In the genomic region with DNA sequence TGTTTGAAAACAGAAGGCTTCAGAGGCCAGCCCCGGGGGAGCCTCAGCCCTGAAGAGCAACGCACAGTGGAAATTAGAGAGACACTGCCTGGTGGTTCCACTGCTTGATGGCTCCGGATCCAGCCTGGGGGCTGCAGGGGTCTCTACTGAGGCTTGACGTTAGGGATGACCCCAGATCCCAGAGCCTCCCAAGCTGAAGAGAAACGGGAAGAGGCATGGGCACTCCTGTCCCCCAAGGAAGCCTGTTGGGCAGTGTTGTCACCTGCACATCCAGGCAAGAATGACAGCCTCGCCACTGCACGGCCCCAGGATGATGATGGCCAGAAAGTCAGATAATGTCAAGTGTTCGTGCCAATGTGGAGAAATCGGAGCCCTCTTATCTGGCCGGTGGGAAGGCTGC, we compare ENCODE assay signal across 21 cellular contexts. TPM values are rescaled to one million over a fixed set of nuclear protein-coding genes. Genes with fewer than 3 reads are reported as not detected.
DNase-seq lines count a peak whose midpoint lies in the region; ATAC-seq and TF ChIP-seq lines count a peak whose summit lies in the region.
"Had no signal": no experiment of that assay in that cellular context is flagged by ENCODE, and none has a peak within 500 bp of the region (broad histone marks: within the 10 kb centered on the region; RNA-seq: fewer than 3 reads in every experiment).

No MANE protein-coding gene starts in this region.

- H3K9me3 ChIP-seq in lower lobe of right lung (no peaks in the 10 kb centered on the region), stomach (no peaks in the 10 kb centered on the region), MM.1S (replicated peaks; ENCODE audit: insufficient read depth, low read length) (no peaks in the 10 kb centered on the region), trophoblast cell (ENCODE audit: insufficient read depth, low read depth, low read length) (peaks cover 5% of the 10 kb centered on the region), esophagus squamous epithelium (no peaks in the 10 kb centered on the region)
- H3K9me3 ChIP-seq: BE2C had no signal

- no peaks in the 10 kb centered on the region for H3K9me3 Mint-ChIP-seq in activated CD8-positive, alpha-beta memory T cell treated with anti-CD3 and anti-CD28 coated beads, Interleukin-2, amount 10 ng/mL, durations not matched to agents 7 days and 5 days (ENCODE audit: low read depth)
- H3K9me3 Mint-ChIP-seq in activated B cell treated with CpG ODN at 0.5 μM for 24 hours = no peaks in the 10 kb centered on the region
- H3K9me3 Mint-ChIP-seq: CD4-positive, alpha-beta T cell had no signal

- H3K27me3 Mint-ChIP-seq in activated CD8-positive, alpha-beta memory T cell treated with anti-CD3 and anti-CD28 coated beads, Interleukin-2, amount 10 ng/mL, durations not matched to agents 7 days and 5 days = no peaks in the 10 kb centered on the region
- no peaks in the 10 kb centered on the region for H3K27me3 Mint-ChIP-seq in activated B cell treated with CpG ODN at 0.5 μM for 24 hours

- no peak overlapping the region for H3K18ac ChIP-seq in trophoblast cell (ENCODE audit: low read length)

- POLR2A ChIA-PET in activated B cell treated with CpG ODN at 0.5 μM for 24 hours (lab: Charles Lee) = no interaction called here

- H3K4ac ChIP-seq in trophoblast cell (ENCODE audit: low read depth, low read length) = no peak overlapping the region

- H3K4me3 Mint-ChIP-seq in activated CD8-positive, alpha-beta memory T cell treated with anti-CD3 and anti-CD28 coated beads, Interleukin-2, amount 10 ng/mL, durations not matched to agents 7 days and 5 days = no peak overlapping the region
- H3K4me3 Mint-ChIP-seq in activated B cell treated with CpG ODN at 0.5 μM for 24 hours = no peak overlapping the region
- H3K4me3 Mint-ChIP-seq: CD4-positive, alpha-beta T cell; HFFc6 had no signal

- no peak overlapping the region for H4K12ac ChIP-seq in trophoblast cell (ENCODE audit: low read depth, low read length)

- no peak overlapping the region for H2BK12ac ChIP-seq in trophoblast cell (ENCODE audit: low read length)

- H4K91ac ChIP-seq in trophoblast cell (ENCODE audit: low read depth, low read length) = no peak overlapping the region

- H3F3A ChIP-seq in MM.1S (ENCODE audit: insufficient read depth, low read length) = no peaks in the 10 kb centered on the region

- H2AFZ ChIP-seq in MM.1S (ENCODE audit: low read length) (no peak overlapping the region), trophoblast cell (ENCODE audit: insufficient read depth, low read length, poor library complexity) (no peak overlapping the region)

- H3K27me3 ChIP-seq in lower lobe of right lung (ENCODE audit: low read depth) (peaks cover 9% of the 10 kb centered on the region), stomach (peaks cover 0 to 50% (median 0%) of the 10 kb centered on the region in 3 donors), MM.1S (replicated peaks; ENCODE audit: insufficient read depth, low read length) (peaks cover 89% of the 10 kb centered on the region), trophoblast cell (ENCODE audit: insufficient read depth, low read length) (no peaks in the 10 kb centered on the region), esophagus squamous epithelium (peaks cover 0 to 40% (median 0%) of the 10 kb centered on the region in 4 donors)
- H3K27me3 ChIP-seq: BE2C had no signal

- H3K4me2 ChIP-seq in MM.1S (ENCODE audit: low read depth, low read length) (no peak overlapping the region), trophoblast cell (ENCODE audit: low read length) (no peak overlapping the region)
- H3K4me2 ChIP-seq: KMS-11 had no signal

- no peaks in the 10 kb centered on the region for H3K36me3 ChIP-seq in lower lobe of right lung
- H3K36me3 ChIP-seq in stomach = no peaks in the 10 kb centered on the region
- no peaks in the 10 kb centered on the region for H3K36me3 ChIP-seq in MM.1S (replicated peaks; ENCODE audit: insufficient read depth, low read length)
- H3K36me3 ChIP-seq in trophoblast cell (ENCODE audit: control insufficient read depth in 1 of 2, insufficient read depth in 2 of 2, low read length in 2 of 2) = no peaks in the 10 kb centered on the region
- no peaks in the 10 kb centered on the region for H3K36me3 ChIP-seq in esophagus squamous epithelium
- H3K36me3 ChIP-seq: BE2C had no signal

- TF ChIP-seq POLR2A in stomach (IDR thresholded peaks at IDR 0.05) = no peak
- TF ChIP-seq POLR2A in esophagus squamous epithelium (IDR thresholded peaks at IDR 0.05) = no peak

- H4K8ac ChIP-seq in trophoblast cell (ENCODE audit: low read depth, low read length) = no peak overlapping the region

- H3K4me1 ChIP-seq in lower lobe of right lung (no peaks in the 10 kb centered on the region), stomach (no peaks in the 10 kb centered on the region), MM.1S (ENCODE audit: low read length) (no peaks in the 10 kb centered on the region), trophoblast cell (ENCODE audit: control insufficient read depth in 1 of 2, insufficient read depth in 2 of 2, low read length in 2 of 2) (no peaks in the 10 kb centered on the region), esophagus squamous epithelium (no peaks in the 10 kb centered on the region)
- H3K4me1 ChIP-seq: BE2C had no signal

- no peaks in the 10 kb centered on the region for H3K79me2 ChIP-seq in MM.1S (ENCODE audit: low read length)
- H3K79me2 ChIP-seq in trophoblast cell (ENCODE audit: control insufficient read depth, insufficient read depth, low read length, poor library complexity) = no peaks in the 10 kb centered on the region

- ATAC-seq in activated CD8-positive, alpha-beta memory T cell treated with anti-CD3 and anti-CD28 coated beads, Interleukin-2, amount 10 ng/mL, durations not matched to agents 7 days and 5 days = no peak
- no peak for ATAC-seq in activated B cell treated with CpG ODN at 0.5 μM for 24 hours (ENCODE audit: low read depth)
- ATAC-seq in lower lobe of right lung = no peak

- no peak overlapping the region for H3K14ac ChIP-seq in trophoblast cell (ENCODE audit: low read length)

- peak; percentile 35 for DNase-seq in activated CD8-positive, alpha-beta memory T cell treated with anti-CD3 and anti-CD28 coated beads for 24 hours
- DNase-seq in activated CD8-positive, alpha-beta memory T cell treated with anti-CD3 and anti-CD28 coated beads, Interleukin-2, amount 10 ng/mL, durations not matched to agents 7 days and 5 days = no peak
- DNase-seq in activated B cell treated with CpG ODN at 0.5 μM for 24 hours = peak; percentile 4
- peak; percentile 14 for DNase-seq in lower lobe of right lung
- DNase-seq in stomach = peak; percentile 18
- DNase-seq in MM.1S = no peak
- DNase-seq in trophoblast cell = no peak
- DNase-seq in esophagus squamous epithelium (lab: John Stamatoyannopoulos, UW) = no peak
- DNase-seq: 8988T, BE2C, DMS53, HFFc6, NCI-H1048, NCI-H1436 treated with DMSO at 0.1 percent for 48 hours, NCI-H2081 treated with DMSO at 0.1 percent for 48 hours, NCI-H2227 treated with DMSO at 0.1 percent for 48 hours, NCI-H524 treated with DMSO at 0.1 percent for 48 hours had no signal

- H3K23ac ChIP-seq in trophoblast cell (ENCODE audit: low read length) = no peak overlapping the region

- no peak overlapping the region for H3K27ac Mint-ChIP-seq in activated CD8-positive, alpha-beta memory T cell treated with anti-CD3 and anti-CD28 coated beads, Interleukin-2, amount 10 ng/mL, durations not matched to agents 7 days and 5 days
- no peak overlapping the region for H3K27ac Mint-ChIP-seq in activated B cell treated with CpG ODN at 0.5 μM for 24 hours
- H3K27ac Mint-ChIP-seq: CD4-positive, alpha-beta T cell; HFFc6 had no signal

- H3K27ac ChIP-seq in lower lobe of right lung (no peak overlapping the region), stomach (no peak overlapping the region), MM.1S (ENCODE audit: low read length) (no peak overlapping the region), trophoblast cell (ENCODE audit: low read depth, low read length) (no peak overlapping the region), esophagus squamous epithelium (no peak overlapping the region)
- H3K27ac ChIP-seq: KMS-11 had no signal

- no peaks in the 10 kb centered on the region for H4K20me1 ChIP-seq in MM.1S (ENCODE audit: insufficient read depth, low read length)

- no peaks in the 10 kb centered on the region for H3K9me2 ChIP-seq in MM.1S (replicated peaks; ENCODE audit: insufficient read depth, low read length)

- intact Hi-C loops in activated B cell treated with CpG ODN at 0.5 μM for 24 hours (cut with micrococcal nuclease) (no loop called here), lower lobe of right lung (cut with DNase I) (no loop called here), stomach (cut with DNase I; ENCODE audit: low total_unique reads) (loop anchor here (10.0 kb wide), 1 partner anchor 151 kb away; no protein-coding TSS in a partner anchor), esophagus squamous epithelium (cut with DNase I) (no loop called here)

- no peak overlapping the region for H2BK120ac ChIP-seq in trophoblast cell (ENCODE audit: insufficient read depth, low read length, poor library complexity)

- H3K9ac ChIP-seq in MM.1S (ENCODE audit: low read length) (no peak overlapping the region), trophoblast cell (ENCODE audit: low read length) (no peak overlapping the region)
- H3K9ac ChIP-seq: KMS-11 had no signal

- WGBS in stomach, 5 donors = 81 to 96% (median 90%) methylated on average over 10 of the region's 10 CpGs
- no CpG with 5 or more reads among the region's 10 CpGs for WGBS in trophoblast cell (ENCODE audit: extremely low coverage, insufficient coverage, insufficient read length)
- 82 to 83% methylated on average over 6 of the region's 10 CpGs for WGBS in esophagus squamous epithelium, 2 donors

- H3K79me1 ChIP-seq in trophoblast cell (ENCODE audit: low read length) = no peaks in the 10 kb centered on the region

- H2BK5ac ChIP-seq in trophoblast cell (ENCODE audit: low read depth, low read length, poor library complexity) = no peak overlapping the region

- no peak overlapping the region for H2AK5ac ChIP-seq in trophoblast cell (ENCODE audit: low read length)

- H3K4me3 ChIP-seq in lower lobe of right lung (no peak overlapping the region), stomach (no peak overlapping the region), MM.1S (ENCODE audit: low read length) (no peak overlapping the region), trophoblast cell (ENCODE audit: low read depth, low read length) (no peak overlapping the region), esophagus squamous epithelium (no peak overlapping the region)

- CTCF ChIA-PET in activated CD8-positive, alpha-beta memory T cell treated with anti-CD3 and anti-CD28 coated beads, Interleukin-2, amount 10 ng/mL, durations not matched to agents 7 days and 5 days (lab: Charles Lee) = no interaction called here
- CTCF ChIA-PET in activated B cell treated with CpG ODN at 0.5 μM for 24 hours (lab: Charles Lee) = no interaction called here

- no peak for TF ChIP-seq EP300 in stomach (IDR thresholded peaks at IDR 0.05)

- no peaks in the 10 kb centered on the region for H3K36me3 Mint-ChIP-seq in activated CD8-positive, alpha-beta memory T cell treated with anti-CD3 and anti-CD28 coated beads, Interleukin-2, amount 10 ng/mL, durations not matched to agents 7 days and 5 days
- H3K36me3 Mint-ChIP-seq in activated B cell treated with CpG ODN at 0.5 μM for 24 hours (ENCODE audit: low read depth) = no peaks in the 10 kb centered on the region

- no peaks in the 10 kb centered on the region for H3K4me1 Mint-ChIP-seq in activated CD8-positive, alpha-beta memory T cell treated with anti-CD3 and anti-CD28 coated beads, Interleukin-2, amount 10 ng/mL, durations not matched to agents 7 days and 5 days
- no peaks in the 10 kb centered on the region for H3K4me1 Mint-ChIP-seq in activated B cell treated with CpG ODN at 0.5 μM for 24 hours

- no peak for TF ChIP-seq CTCF in activated B cell treated with CpG ODN at 0.5 μM for 24 hours (IDR thresholded peaks at IDR 0.05)
- no peak for TF ChIP-seq CTCF in lower lobe of right lung (IDR thresholded peaks at IDR 0.05)
- no peak for TF ChIP-seq CTCF in stomach (IDR thresholded peaks at IDR 0.05)
- no peak for TF ChIP-seq CTCF in MM.1S (IDR thresholded peaks at IDR 0.05; ENCODE audit: low read length)
- TF ChIP-seq CTCF in esophagus squamous epithelium (IDR thresholded peaks at IDR 0.05) = no peak

RNA-seq across cellular contexts. Expression of gene FGF3, which starts 56.8 kb away (rescaled TPM):
- total RNA-seq in activated CD8-positive, alpha-beta memory T cell treated with anti-CD3 and anti-CD28 coated beads, Interleukin-2, amount 10 ng/mL, durations not matched to agents 7 days and 5 days = not detected
- not detected in 2 replicates for total RNA-seq in activated B cell treated with CpG ODN at 0.5 μM for 24 hours
- total RNA-seq in lower lobe of right lung = not detected
- not detected for total RNA-seq in stomach
- not detected for polyA plus RNA-seq in stomach
- polyA plus RNA-seq in trophoblast cell (2013) = not detected in 2 replicates
- not detected for total RNA-seq in esophagus squamous epithelium
- total RNA-seq: CD4-positive, alpha-beta T cell; H4; HFFc6; M059J had no signal

Comparison
In these comparisons a context has a peak if more than half of its experiments do, and no peak if none do; other contexts are left out.
1. DNase-seq: peak in activated CD8-positive, alpha-beta memory T cell treated with anti-CD3 and anti-CD28 coated beads for 24 hours (single experiment), activated B cell treated with CpG ODN at 0.5 μM for 24 hours (single experiment), lower lobe of right lung (single experiment) and stomach (single experiment); none in activated CD8-positive, alpha-beta memory T cell treated with anti-CD3 and anti-CD28 coated beads, Interleukin-2, amount 10 ng/mL, durations not matched to agents 7 days and 5 days (single experiment), MM.1S (single experiment), trophoblast cell (0 of 2) and esophagus squamous epithelium (single experiment).